Comparison of ENCODE assay signal across 11 cellular contexts in genomic region chr6:96939019-96939805, GRCh38. TPM values are rescaled to one million over a fixed set of nuclear protein-coding genes. Genes with fewer than 3 reads are reported as not detected.
A peak's percentile ranks its signal among the peaks of the same experiment; 100 is the strongest.
DNase-seq lines count a peak whose midpoint lies in the region; ATAC-seq and TF ChIP-seq lines count a peak whose summit lies in the region.
"Had no signal": no experiment of that assay in that cellular context is flagged by ENCODE, and none has a peak within 500 bp of the region (broad histone marks: within the 10 kb centered on the region; RNA-seq: fewer than 3 reads in every experiment).

No MANE protein-coding gene starts in this region.

- DNase-seq in COLO829 (ENCODE audit: low spot score) (peak; percentile 66), HT1080 (ENCODE audit: low read depth) (peak; percentile 84), left colon (peak in 1 of 2 donors; percentile 5), spleen (no peak), coronary artery (ENCODE audit: low spot score) (no peak)
- peak; percentile 9 for DNase-seq in activated naive CD8-positive, alpha-beta T cell treated with anti-CD3 and anti-CD28 coated beads for 36 hours
- no peak for DNase-seq in activated effector memory CD4-positive, alpha-beta T cell treated with Interleukin-2 at 50 U/mL for 16 hours
- DNase-seq: NCI-H2227 treated with DMSO at 0.1 percent for 48 hours, sigmoid colon had no signal

- intact Hi-C loops in left colon (cut with DNase I, micrococcal nuclease) (no loop called here), spleen (cut with DNase I; ENCODE audit: low total_unique reads) (no loop called here)

- no peak overlapping the region for H3K27ac ChIP-seq in spleen
- no peak overlapping the region for H3K27ac ChIP-seq in coronary artery
- H3K27ac ChIP-seq: cardiac muscle cell, sigmoid colon had no signal

- no peak for TF ChIP-seq CTCF in spleen (IDR thresholded peaks at IDR 0.05 in 8 of 11, conservative IDR thresholded peaks at IDR 0.05 in 3 of 11)
- no peak for TF ChIP-seq CTCF in coronary artery (IDR thresholded peaks at IDR 0.05)

- peaks cover 2% of the 10 kb centered on the region for H3K36me3 Mint-ChIP-seq in activated naive CD8-positive, alpha-beta T cell treated with anti-CD3 and anti-CD28 coated beads for 36 hours

- ATAC-seq in left colon (peak; percentile 64), GM19397 (IDR thresholded peaks at IDR 0.05; ENCODE audit: unreplicated experiment) (no peak)

- H3K4me3 Mint-ChIP-seq in activated naive CD8-positive, alpha-beta T cell treated with anti-CD3 and anti-CD28 coated beads for 36 hours = no peak overlapping the region

- no peaks in the 10 kb centered on the region for H3K36me3 ChIP-seq in spleen
- H3K36me3 ChIP-seq: cardiac muscle cell, sigmoid colon had no signal

- H3K9me3 Mint-ChIP-seq in activated naive CD8-positive, alpha-beta T cell treated with anti-CD3 and anti-CD28 coated beads for 36 hours = no peaks in the 10 kb centered on the region

- peaks cover 6% of the 10 kb centered on the region for H3K4me1 Mint-ChIP-seq in activated naive CD8-positive, alpha-beta T cell treated with anti-CD3 and anti-CD28 coated beads for 36 hours

- TF ChIP-seq POLR2A in spleen (IDR thresholded peaks at IDR 0.05) = no peak

- H3K27ac Mint-ChIP-seq in activated naive CD8-positive, alpha-beta T cell treated with anti-CD3 and anti-CD28 coated beads for 36 hours = no peak overlapping the region

- no peaks in the 10 kb centered on the region for H3K27me3 ChIP-seq in spleen (replicated peaks in 1 of 7)
- H3K27me3 ChIP-seq: sigmoid colon had no signal

- 56 to 78% (median 68%) methylated on average over 4 of the region's 4 CpGs for WGBS in spleen, 5 donors

- H3K9me3 ChIP-seq in spleen = no peaks in the 10 kb centered on the region
- H3K9me3 ChIP-seq: sigmoid colon had no signal

- peaks cover 0 to 4% (median 0%) of the 10 kb centered on the region in 6 donors for H3K4me1 ChIP-seq in spleen
- H3K4me1 ChIP-seq: sigmoid colon had no signal

- H3K4me3 ChIP-seq in spleen = no peak overlapping the region
- H3K4me3 ChIP-seq in coronary artery = no peak overlapping the region
- H3K4me3 ChIP-seq: cardiac muscle cell, sigmoid colon had no signal

- no peaks in the 10 kb centered on the region for H3K27me3 Mint-ChIP-seq in activated naive CD8-positive, alpha-beta T cell treated with anti-CD3 and anti-CD28 coated beads for 36 hours

RNA-seq across cellular contexts. Expression of gene KLHL32, which starts 14.7 kb away (rescaled TPM):
- 0.63 and 1.2 TPM in 2 replicates for total RNA-seq in HT1080 (2014; rRNA removed; shearing (Covaris generic))
- 0.06 and 0.07 TPM in 2 replicates for polyA plus RNA-seq in HT1080 (2015; cell fraction: cytosol; rRNA removed)
- 0.12 TPM in 1 of 2 replicates, not detected in the other for polyA plus RNA-seq in HT1080 (2015; cell fraction: nucleus; rRNA removed)
- total RNA-seq in activated naive CD8-positive, alpha-beta T cell treated with anti-CD3 and anti-CD28 coated beads for 36 hours = 1 to 10 TPM in 1 of 2 experiments, under 1 TPM in 1; 0.82 to 1.3 TPM
- 1 to 10 TPM; 2.7 to 3.0 TPM for total RNA-seq in left colon
- total RNA-seq in spleen = 1 to 10 TPM in 3 of 7 donors, under 1 TPM in 4; 0.23 to 3.9 (median 0.52) TPM
- under 1 TPM; 0.26 to 0.35 (median 0.29) TPM for polyA plus RNA-seq in spleen

RNA-seq across cellular contexts. Expression of gene NDUFAF4, which starts 41.5 kb away (rescaled TPM):
- total RNA-seq in HT1080 (2014; rRNA removed; shearing (Covaris generic)) = 45.9 and 47.6 TPM in 2 replicates
- polyA plus RNA-seq in HT1080 (2015; cell fraction: cytosol; rRNA removed) = 61.7 and 74.6 TPM in 2 replicates
- polyA plus RNA-seq in HT1080 (2015; cell fraction: nucleus; rRNA removed) = 38.0 and 38.3 TPM in 2 replicates
- total RNA-seq in activated naive CD8-positive, alpha-beta T cell treated with anti-CD3 and anti-CD28 coated beads for 36 hours = 10 to 100 TPM; 98.4 to 98.9 TPM
- total RNA-seq in left colon (10 to 100 TPM; 41.3 to 43.3 TPM), spleen (10 to 100 TPM; 10.1 to 33.9 (median 28.4) TPM)
- 10 to 100 TPM; 32.6 to 42.1 (median 33.8) TPM for polyA plus RNA-seq in spleen

Comparison
In these comparisons a context has a peak if more than half of its experiments do, and no peak if none do; other contexts are left out.
1. DNase-seq: peak in COLO829 (single experiment), HT1080 (single experiment) and activated naive CD8-positive, alpha-beta T cell treated with anti-CD3 and anti-CD28 coated beads for 36 hours (single experiment); none in spleen (single experiment), coronary artery (single experiment) and activated effector memory CD4-positive, alpha-beta T cell treated with Interleukin-2 at 50 U/mL for 16 hours (single experiment).